Comparison of ENCODE assay signal across 14 cellular contexts in the genomic region with DNA sequence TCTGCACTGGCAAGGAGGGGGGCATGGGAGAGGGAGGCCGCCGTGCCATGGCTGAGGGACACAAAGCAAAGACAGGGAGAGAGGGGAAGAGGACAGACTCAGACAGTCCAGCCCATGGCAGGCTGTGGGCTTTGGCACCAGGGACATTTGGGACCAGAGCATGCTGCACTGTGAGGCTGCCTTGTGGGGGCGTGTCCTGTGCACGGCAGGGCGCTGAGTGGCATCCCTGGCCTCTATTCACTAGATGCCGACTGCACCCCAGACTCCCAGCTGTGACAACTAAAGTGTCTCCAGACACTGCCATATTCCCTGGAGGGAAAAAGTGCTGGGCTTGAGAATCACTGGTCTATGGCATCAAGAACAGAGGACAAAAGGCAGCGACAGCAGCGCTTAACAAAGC. TPM values are rescaled to one million over a fixed set of nuclear protein-coding genes. Genes with fewer than 3 reads are reported as not detected.
DNase-seq lines count a peak whose midpoint lies in the region; ATAC-seq and TF ChIP-seq lines count a peak whose summit lies in the region.
"Had no signal": no experiment of that assay in that cellular context is flagged by ENCODE, and none has a peak within 500 bp of the region (broad histone marks: within the 10 kb centered on the region; RNA-seq: fewer than 3 reads in every experiment).

No MANE protein-coding gene starts in this region.

- peaks cover 9% of the 10 kb centered on the region for H3K36me3 Mint-ChIP-seq in neural progenitor cell

- ATAC-seq in RWPE2 (ENCODE audit: low read depth) (no peak), GM21825 (IDR thresholded peaks at IDR 0.05; ENCODE audit: unreplicated experiment) (no peak)
- no peak for ATAC-seq in stimulated activated naive CD8-positive, alpha-beta T cell treated with anti-CD3 and anti-CD28 coated beads, Interleukin-15, Interleukin-2, amounts not matched to agents 100 U/mL and 50 U/mL, for 24 hours
- ATAC-seq: GM12878 had no signal

- peak overlapping the region; percentile 88 for H3K27ac Mint-ChIP-seq in neural progenitor cell

- no peak overlapping the region for H3K9ac ChIP-seq in neural progenitor cell

- H3K4me3 ChIP-seq in A673 (ENCODE audit: low read depth, low read length, poor library complexity, severe bottlenecking) (no peak overlapping the region), H7 (ENCODE audit: insufficient read depth, low read depth, low read length) (no peak overlapping the region), RWPE2 (ENCODE audit: severe bottlenecking) (no peak overlapping the region), neural progenitor cell (no peak overlapping the region), stomach (no peak overlapping the region)
- H3K4me3 ChIP-seq: GM12878, MG63 had no signal

- H3K4me3 Mint-ChIP-seq in neural progenitor cell, result no peak overlapping the region

- intact Hi-C loops in A673 (cut with micrococcal nuclease; ENCODE audit: unreplicated experiment), result no loop called here
- intact Hi-C loops in stomach (cut with DNase I; ENCODE audit: low total_unique reads), result no loop called here

- no peak overlapping the region for H2AFZ ChIP-seq in neural progenitor cell (replicated peaks)

- no peaks in the 10 kb centered on the region for H3K27me3 ChIP-seq in A673 (replicated peaks; ENCODE audit: insufficient read depth, low read depth, low read length, poor library complexity)
- no peaks in the 10 kb centered on the region for H3K27me3 ChIP-seq in H7 (ENCODE audit: control insufficient read depth, insufficient read depth, low read length)
- H3K27me3 ChIP-seq in RWPE2 (ENCODE audit: insufficient read depth, poor library complexity, severe bottlenecking), result no peaks in the 10 kb centered on the region
- H3K27me3 ChIP-seq in neural progenitor cell, result no peaks in the 10 kb centered on the region
- H3K27me3 ChIP-seq in stomach, result no peaks in the 10 kb centered on the region
- H3K27me3 ChIP-seq: MG63 had no signal

- H3K9me3 ChIP-seq in A673 (ENCODE audit: low read depth, low read length, poor library complexity, severe bottlenecking), result no peaks in the 10 kb centered on the region
- no peaks in the 10 kb centered on the region for H3K9me3 ChIP-seq in RWPE2 (ENCODE audit: severe bottlenecking)
- no peaks in the 10 kb centered on the region for H3K9me3 ChIP-seq in neural progenitor cell (ENCODE audit: low read depth)
- no peaks in the 10 kb centered on the region for H3K9me3 ChIP-seq in stomach
- H3K9me3 ChIP-seq: MG63 had no signal

- DNase-seq in A673 (ENCODE audit: low spot score) (peak; percentile 74), H7 (peak; percentile 73), RWPE2 (ENCODE audit: low spot score) (peak; percentile 30), neural progenitor cell (ENCODE audit: low spot score) (peak; percentile 62), stomach (no peak)
- DNase-seq in stimulated activated naive CD8-positive, alpha-beta T cell treated with anti-CD3 and anti-CD28 coated beads, Interleukin-15, Interleukin-2, amounts not matched to agents 100 U/mL and 50 U/mL, for 24 hours, result no peak
- no peak for DNase-seq in activated CD4-positive, alpha-beta T cell treated with anti-CD3 and anti-CD28 coated beads, Interleukin-2, amount 50 U/mL, for 48 hours
- DNase-seq: DMS53, KBM-7, MG63, NCI-H1092 treated with DMSO at 0.1 percent for 48 hours, NCI-H187 treated with DMSO at 0.1 percent for 48 hours had no signal

- no peak for TF ChIP-seq EP300 in stomach (IDR thresholded peaks at IDR 0.05)

- CTCF ChIA-PET in A673 (lab: Charles Lee), result no interaction called here

- H3K4me1 Mint-ChIP-seq in neural progenitor cell, result peaks cover 30% of the 10 kb centered on the region

- peaks cover 3% of the 10 kb centered on the region for H3K27me3 Mint-ChIP-seq in neural progenitor cell (ENCODE audit: insufficient read depth, low read depth)

- no peak for TF ChIP-seq POLR2A in stomach (IDR thresholded peaks at IDR 0.05)

- 89 to 98% (median 95%) methylated on average over 8 of the region's 8 CpGs for WGBS in stomach, 5 donors

- no peaks in the 10 kb centered on the region for H3K79me2 ChIP-seq in neural progenitor cell (ENCODE audit: low read depth)

- H3K36me3 ChIP-seq in A673 (ENCODE audit: insufficient read depth, low read length, poor library complexity, severe bottlenecking) (no peaks in the 10 kb centered on the region), H7 (replicated peaks; ENCODE audit: control insufficient read depth, insufficient read depth, low read length) (no peaks in the 10 kb centered on the region; the same call in 1 of the 2 replicates), RWPE2 (ENCODE audit: low read depth) (peaks cover 26% of the 10 kb centered on the region), neural progenitor cell (no peaks in the 10 kb centered on the region), stomach (peaks cover 13 to 77% (median 54%) of the 10 kb centered on the region in 4 donors)

- H3K9me3 Mint-ChIP-seq in neural progenitor cell, result no peaks in the 10 kb centered on the region

- H3F3A ChIP-seq in neural progenitor cell (ENCODE audit: low read depth), result peaks cover 4% of the 10 kb centered on the region

- TF ChIP-seq CTCF in A673 (conservative IDR thresholded peaks at IDR 0.05; ENCODE audit: low read depth, low read length) (no peak), RWPE2 (IDR thresholded peaks at IDR 0.05; ENCODE audit: poor library complexity, severe bottlenecking) (no peak), neural progenitor cell (IDR thresholded peaks at IDR 0.05) (no peak), stomach (IDR thresholded peaks at IDR 0.05) (no peak)

- peak overlapping the region; percentile 61 for H3K4me2 ChIP-seq in neural progenitor cell

- H3K4me1 ChIP-seq in A673 (ENCODE audit: insufficient read depth, low read length, poor library complexity, severe bottlenecking) (peaks cover 10% of the 10 kb centered on the region), RWPE2 (ENCODE audit: insufficient read depth, poor library complexity, severe bottlenecking) (peaks cover 4% of the 10 kb centered on the region), neural progenitor cell (peaks cover 42% of the 10 kb centered on the region), stomach (peaks cover 0 to 24% (median 6%) of the 10 kb centered on the region in 4 donors)

- no TSS peak for BruUV-seq in A673 (replicated peaks; lab: Mats Ljungman, UMichigan)

- POLR2A ChIA-PET in A673 (lab: Charles Lee; ENCODE audit: low non-redundant PET), result no interaction called here

- H4K20me1 ChIP-seq in neural progenitor cell (ENCODE audit: low read depth), result no peaks in the 10 kb centered on the region

- H3K27ac ChIP-seq in A673 (ENCODE audit: low read depth, low read length, poor library complexity, severe bottlenecking) (no peak overlapping the region), RWPE2 (ENCODE audit: poor library complexity, severe bottlenecking) (no peak overlapping the region), neural progenitor cell (no peak overlapping the region), stomach (no peak overlapping the region)

RNA-seq across cellular contexts. Expression of gene PRDM15, which starts 18.5 kb away (rescaled TPM):
- 16.7 and 17.8 TPM in 2 replicates for total RNA-seq in A673 (2021)
- total RNA-seq in H7 (2014; rRNA removed; shearing (Covaris generic)), result 6.7 and 8.4 TPM in 2 replicates
- total RNA-seq in neural progenitor cell (ENCODE audit: low replicate concordance), result 9.0 and 10.4 TPM in 2 replicates
- total RNA-seq in stomach, result 10 to 100 TPM in 2 of 5 donors, 1 to 10 TPM in 3; 2.6 to 44.6 (median 10.0) TPM
- polyA plus RNA-seq in stomach, result 1 to 10 TPM in 2 of 3 donors, under 1 TPM in 1; 0.92 to 2.6 (median 1.4) TPM

RNA-seq across cellular contexts. Expression of gene C2CD2, which starts 56.1 kb away (rescaled TPM):
- total RNA-seq in A673 (2021) (9.2 and 10.8 TPM in 2 replicates), neural progenitor cell (ENCODE audit: low replicate concordance) (15.3 and 19.6 TPM in 2 replicates), stomach (10 to 100 TPM; 13.4 to 31.9 (median 18.7) TPM)
- 9.8 and 12.5 TPM in 2 replicates for total RNA-seq in H7 (2014; rRNA removed; shearing (Covaris generic))
- polyA plus RNA-seq in stomach, result 1 to 10 TPM; 4.6 to 9.5 (median 6.1) TPM

Comparison
In these comparisons a context has a peak if more than half of its experiments do, and no peak if none do; other contexts are left out.
1. DNase-seq: peak in A673 (single experiment), H7 (single experiment), RWPE2 (single experiment) and neural progenitor cell (single experiment); none in stomach (single experiment), stimulated activated naive CD8-positive, alpha-beta T cell treated with anti-CD3 and anti-CD28 coated beads, Interleukin-15, Interleukin-2, amounts not matched to agents 100 U/mL and 50 U/mL, for 24 hours (single experiment) and activated CD4-positive, alpha-beta T cell treated with anti-CD3 and anti-CD28 coated beads, Interleukin-2, amount 50 U/mL, for 48 hours (0 of 2).